ENCODE assay signal across 20 cellular contexts in genomic region chr1:185108324-185108723, GRCh38. TPM values are rescaled to one million over a fixed set of nuclear protein-coding genes. Genes with fewer than 3 reads are reported as not detected.
DNase-seq lines count a peak whose midpoint lies in the region; ATAC-seq and TF ChIP-seq lines count a peak whose summit lies in the region.
"Had no signal": no experiment of that assay in that cellular context is flagged by ENCODE, and none has a peak within 500 bp of the region (broad histone marks: within the 10 kb centered on the region; RNA-seq: fewer than 3 reads in every experiment).

No MANE protein-coding gene starts in this region.

- H3K4me3 ChIP-seq in retinal pigment epithelial cell (ENCODE audit: low read length) = no peak overlapping the region
- H3K4me3 ChIP-seq: cardiac muscle cell, heart left ventricle, stomach had no signal

- no peak for TF ChIP-seq CTCF in retinal pigment epithelial cell (conservative IDR thresholded peaks at IDR 0.05; ENCODE audit: low read depth, low read length)

- DNase-seq in HT-29 (ENCODE audit: low spot score) = peak; percentile 9
- DNase-seq in OCI-M1 (lab: John Stamatoyannopoulos, UW) = peak; percentile 47
- DNase-seq in fibroblast of peridontal ligament (ENCODE audit: extremely low read depth) = peak; percentile 18
- peak; percentile 1 for DNase-seq in retinal pigment epithelial cell (ENCODE audit: low read depth)
- DNase-seq in GM19240 (ENCODE audit: insufficient read length, low spot score) = no peak
- DNase-seq in cerebellum (ENCODE audit: low spot score) = no peak
- DNase-seq: activated CD4-positive, alpha-beta memory T cell treated with anti-CD3 and anti-CD28 coated beads, Interleukin-2, amount 10 ng/mL, durations not matched to agents 7 days and 5 days; activated T-cell treated with anti-CD3 and anti-CD28 coated beads, Interleukin-2, amount 50 U/mL, for 1 hour; amniotic stem cell; Calu3; GDM1; GOT3; heart left ventricle; NCI-H187; NCI-H446 treated with DMSO at 0.1 percent for 48 hours; stimulated activated CD4-positive, alpha-beta T cell treated with anti-CD3 and anti-CD28 coated beads, Interleukin-4, amount 100 ng/mL, for 4 hours; stomach had no signal

- ATAC-seq in HG03571 (IDR thresholded peaks at IDR 0.05; ENCODE audit: unreplicated experiment) = no peak
- ATAC-seq: heart left ventricle, SK-N-SH treated with all-trans-retinoic acid at 6 μM for 48 hours had no signal

RNA-seq across cellular contexts. Expression of gene TRMT1L, which starts 48.4 kb away (rescaled TPM):
- total RNA-seq in HT-29 (2014; rRNA removed; shearing (Covaris generic)) = 2.8 and 3.3 TPM in 2 replicates
- total RNA-seq in cerebellum = 19.4 TPM

RNA-seq across cellular contexts. Expression of gene SWT1, which starts 48.6 kb away (rescaled TPM):
- total RNA-seq in HT-29 (2014; rRNA removed; shearing (Covaris generic)) = 0.71 and 0.83 TPM in 2 replicates
- 16.2 TPM for total RNA-seq in cerebellum

Comparison
In these comparisons a context has a peak if more than half of its experiments do, and no peak if none do; other contexts are left out.
1. DNase-seq: peak in HT-29 (single experiment), OCI-M1 (single experiment), fibroblast of peridontal ligament (single experiment) and retinal pigment epithelial cell (single experiment); none in GM19240 (single experiment) and cerebellum (single experiment).